In genomic region chr1:37360011-37360410, GRCh38 we compare ENCODE assay signal across 2 cellular contexts.
TF ChIP-seq lines count a peak whose summit lies in the region.

No MANE protein-coding gene starts in this region.

TF ChIP-seq in GM23338, 12 proteins besides CTCF, POLR2A, EP300 and RAD21 (continued from another document):
- no peak for TF ChIP-seq ZNF462 (CRISPR knock-in tag; IDR thresholded peaks at IDR 0.05)
- TF ChIP-seq ETS1 (IDR thresholded peaks at IDR 0.05) = no peak
- TF ChIP-seq EZH2 (IDR thresholded peaks at IDR 0.05; ENCODE audit: low read depth, unreplicated experiment) = no peak
- no peak for TF ChIP-seq STAT1 (IDR thresholded peaks at IDR 0.05; ENCODE audit: unreplicated experiment)
- no peak for TF ChIP-seq REST (IDR thresholded peaks at IDR 0.05; ENCODE audit: unreplicated experiment)
- no peak for TF ChIP-seq EZH2phosphoT487 (IDR thresholded peaks at IDR 0.05; ENCODE audit: unreplicated experiment)
- TF ChIP-seq JUNB (IDR thresholded peaks at IDR 0.05; ENCODE audit: unreplicated experiment) = no peak
- TF ChIP-seq ZNF331 (CRISPR knock-in tag; IDR thresholded peaks at IDR 0.05; ENCODE audit: low read depth) = no peak
- no peak for TF ChIP-seq CREB1 (CRISPR knock-in tag; IDR thresholded peaks at IDR 0.05; ENCODE audit: low read depth)
- no peak for TF ChIP-seq POLR2AphosphoS5 (IDR thresholded peaks at IDR 0.05; ENCODE audit: low read depth)

TF ChIP-seq in GM12878, 131 proteins besides CTCF, POLR2A, EP300 and RAD21 (continued from another document):
- TF ChIP-seq ATF2 (IDR thresholded peaks at IDR 0.05; ENCODE audit: low read length) (no peak), ESRRA (IDR thresholded peaks at IDR 0.05; ENCODE audit: low read length) (no peak), SP1 (IDR thresholded peaks at IDR 0.05; ENCODE audit: low read depth, low read length) (no peak)
